In the genomic region with DNA sequence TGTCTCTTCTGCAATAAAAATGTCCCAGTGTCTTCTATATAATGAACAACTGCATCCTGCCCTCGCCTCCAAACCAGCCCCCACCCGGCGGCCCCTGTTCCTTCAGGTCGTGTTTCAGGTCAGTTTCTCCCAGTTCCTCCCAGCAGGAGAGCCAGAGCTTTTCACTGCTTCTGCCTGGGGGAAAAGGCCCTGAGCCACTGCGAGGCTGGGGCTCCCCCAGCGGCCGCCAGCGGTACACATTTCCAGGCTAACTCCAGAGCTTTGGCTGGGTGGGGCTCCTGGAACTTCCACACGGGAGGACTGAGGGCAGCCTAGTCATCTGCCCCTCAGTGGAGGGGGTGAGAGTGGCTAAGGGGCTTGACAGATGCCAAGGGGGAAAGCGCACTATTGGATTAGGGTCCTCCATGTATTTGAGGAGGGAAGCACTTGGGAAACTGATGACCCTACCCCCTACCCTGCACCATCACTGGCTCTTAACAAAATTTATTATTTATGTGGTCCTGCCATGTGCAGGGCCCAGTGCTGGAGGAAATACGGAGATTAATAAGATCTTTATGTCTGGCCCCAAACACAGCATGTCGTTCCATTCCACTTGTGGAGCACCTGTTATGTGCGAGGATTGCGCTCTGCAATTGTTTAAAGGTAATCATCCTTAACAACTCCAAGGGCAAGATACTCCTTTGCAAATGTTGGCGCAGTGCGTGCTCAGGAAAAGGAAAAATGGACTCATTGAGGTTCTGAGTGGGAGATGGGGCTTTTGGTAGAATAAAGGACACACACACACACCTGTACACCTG, we compare ENCODE assay signal across 8 cellular contexts. TPM values are rescaled to one million over a fixed set of nuclear protein-coding genes. Genes with fewer than 3 reads are reported as not detected.
DNase-seq lines count a peak whose midpoint lies in the region; ATAC-seq and TF ChIP-seq lines count a peak whose summit lies in the region.

No MANE protein-coding gene starts in this region.

- H3K27ac ChIP-seq in RWPE2 (ENCODE audit: poor library complexity, severe bottlenecking), result no peak overlapping the region

- H3K36me3 Mint-ChIP-seq in brain, result no peaks in the 10 kb centered on the region
- H3K36me3 Mint-ChIP-seq in immature natural killer cell, result no peaks in the 10 kb centered on the region

- no peaks in the 10 kb centered on the region for H3K9me3 ChIP-seq in RWPE2 (ENCODE audit: severe bottlenecking)

- H3K4me3 ChIP-seq in LNCaP clone FGC (ENCODE audit: low read depth, low read length), result no peak overlapping the region
- no peak overlapping the region for H3K4me3 ChIP-seq in RWPE2 (ENCODE audit: severe bottlenecking)

- peak; percentile 89 for ATAC-seq in GM21529 (IDR thresholded peaks at IDR 0.05; ENCODE audit: unreplicated experiment)
- ATAC-seq in RWPE2 (ENCODE audit: low read depth), result peak; percentile 96
- no peak for ATAC-seq in HG03025 (IDR thresholded peaks at IDR 0.05; ENCODE audit: low FRiP score, unreplicated experiment)

- H3K27me3 Mint-ChIP-seq in brain, result peaks cover 18% of the 10 kb centered on the region
- H3K27me3 Mint-ChIP-seq in immature natural killer cell (ENCODE audit: low read depth in 3 of 3), result peaks cover 0 to 11% (median 0%) of the 10 kb centered on the region in 3 donors

- H3K27ac Mint-ChIP-seq in brain (peak overlapping the region; percentile 24 to 79 (median 64)), immature natural killer cell (no peak overlapping the region)

- H3K27me3 ChIP-seq in RWPE2 (ENCODE audit: insufficient read depth, poor library complexity, severe bottlenecking), result no peaks in the 10 kb centered on the region

- H3K9me3 Mint-ChIP-seq in brain (peaks cover 0 to 2% (median 0%) of the 10 kb centered on the region in 5 experiments), immature natural killer cell (peaks cover 0 to 2% (median 0%) of the 10 kb centered on the region in 6 donors)

- DNase-seq in DMS53 treated with DMSO at 0.1 percent for 48 hours (lab: John Stamatoyannopoulos, UW; ENCODE audit: unreplicated experiment), result peak; percentile 39
- no peak for DNase-seq in LNCaP clone FGC (ENCODE audit: low read depth)
- no peak for DNase-seq in RWPE2 (ENCODE audit: low spot score)
- peak in 2 of 3 donors; percentile 23 to 27 for DNase-seq in immature natural killer cell
- DNase-seq in stimulated activated CD4-positive, alpha-beta T cell treated with anti-CD3 and anti-CD28 coated beads, Interleukin-4, amount 100 ng/mL, for 1 hour, result peak; percentile 29

- H3K4me3 Mint-ChIP-seq in brain (no peak overlapping the region), immature natural killer cell (no peak overlapping the region)

- peaks cover 7% of the 10 kb centered on the region for H3K4me1 ChIP-seq in RWPE2 (ENCODE audit: insufficient read depth, poor library complexity, severe bottlenecking)

- H3K36me3 ChIP-seq in RWPE2 (ENCODE audit: low read depth), result no peaks in the 10 kb centered on the region

- H3K4me1 Mint-ChIP-seq in brain (peaks cover 57% of the 10 kb centered on the region), immature natural killer cell (no peaks in the 10 kb centered on the region)

- TF ChIP-seq CTCF in LNCaP clone FGC (IDR thresholded peaks at IDR 0.05; ENCODE audit: control insufficient read depth, extremely low read depth, insufficient read depth) (peak; percentile 78), RWPE2 (IDR thresholded peaks at IDR 0.05; ENCODE audit: poor library complexity, severe bottlenecking) (peak; percentile 95), brain (conservative IDR thresholded peaks at IDR 0.05) (peak; percentile 83 to 88)

RNA-seq across cellular contexts. Expression of a gene that starts 17.3 kb away (rescaled TPM):
- polyA plus RNA-seq in brain (ENCODE audit: insufficient read depth, low read depth, low replicate concordance) (1.7 TPM), immature natural killer cell (not detected)

RNA-seq across cellular contexts. Expression of a gene that starts 25.0 kb away (rescaled TPM):
- polyA plus RNA-seq in brain (ENCODE audit: insufficient read depth, low read depth, low replicate concordance), result 45.9 TPM
- 10 to 100 TPM in 1 of 3 donors, 1 to 10 TPM in 2; 4.9 to 11.3 (median 9.8) TPM for polyA plus RNA-seq in immature natural killer cell

RNA-seq across cellular contexts. Expression of a gene that starts 54.2 kb away (rescaled TPM):
- polyA plus RNA-seq in brain (ENCODE audit: insufficient read depth, low read depth, low replicate concordance) (11.8 TPM), immature natural killer cell (10 to 100 TPM; 10.5 to 18.8 (median 11.7) TPM)

Comparison
In these comparisons a context has a peak if more than half of its experiments do, and no peak if none do; other contexts are left out.
1. DNase-seq: peak in DMS53 treated with DMSO at 0.1 percent for 48 hours (single experiment), immature natural killer cell (2 of 3) and stimulated activated CD4-positive, alpha-beta T cell treated with anti-CD3 and anti-CD28 coated beads, Interleukin-4, amount 100 ng/mL, for 1 hour (single experiment); none in LNCaP clone FGC (single experiment) and RWPE2 (single experiment).
2. H3K27ac Mint-ChIP-seq: peak in brain (5 of 5); none in immature natural killer cell (0 of 6).
3. Peak in every context shown above with its lines, with median percentiles within 50 percentile points of each other: CTCF ChIP-seq.